Comparison of ENCODE assay signal across 8 cellular contexts in genomic region chr2:10812362-10813084, GRCh38. TPM values are rescaled to one million over a fixed set of nuclear protein-coding genes. Genes with fewer than 3 reads are reported as not detected.
DNase-seq lines count a peak whose midpoint lies in the region; ATAC-seq, FAIRE-seq and TF ChIP-seq lines count a peak whose summit lies in the region.

Gene PDIA6, minus strand, starts transcription at chr2:10812785. Its CDS starts 89 bp downstream, at chr2:10812696.

- peak within 1 kb of the TSS; percentile 84 for H3K27ac ChIP-seq in angular gyrus (ENCODE audit: low read depth, low read length)

- FAIRE-seq in urothelium cell line (lab: Jason Lieb, UNC): peak; percentile 78

- intact Hi-C loops in left ventricle myocardium superior (cut with micrococcal nuclease): no loop called here

- peak; percentile 84 for TF ChIP-seq POLR2A in GM18505 (IDR thresholded peaks at IDR 0.05; ENCODE audit: borderline replicate concordance, extremely low read depth, insufficient read depth, insufficient read length)

- peak; percentile 94 for DNase-seq in NCI-H187 treated with DMSO at 0.1 percent for 48 hours (lab: John Stamatoyannopoulos, UW)
- DNase-seq in T-helper 2 cell: peak; percentile 89 to 96 (median 92)
- DNase-seq in left ventricle myocardium superior: peak; percentile 98
- DNase-seq in pulmonary artery endothelial cell (ENCODE audit: low read depth, low spot score): peak; percentile 83
- peak; percentile 100 for DNase-seq in urothelium cell line (ENCODE audit: low spot score)

- peak; percentile 91 for ATAC-seq in GM18505 (IDR thresholded peaks at IDR 0.05; ENCODE audit: unreplicated experiment)
- ATAC-seq in HG02970 (IDR thresholded peaks at IDR 0.05; ENCODE audit: low FRiP score, unreplicated experiment): peak; percentile 92
- ATAC-seq in left ventricle myocardium superior: peak; percentile 99

RNA-seq across cellular contexts. Expression of gene PDIA6, which starts in this region (rescaled TPM):
- total RNA-seq in left ventricle myocardium superior (119 TPM), pulmonary artery endothelial cell (504 and 558 TPM in 2 replicates)

Comparison
In these comparisons a context has a peak if more than half of its experiments do, and no peak if none do; other contexts are left out.
1. Peak in every context shown above with its lines: DNase-seq, ATAC-seq and H3K27ac ChIP-seq.